13 cellular contexts compared by ENCODE assay signal in genomic region chr22:42642801-42643631, GRCh38. TPM values are rescaled to one million over a fixed set of nuclear protein-coding genes. Genes with fewer than 3 reads are reported as not detected.
DNase-seq lines count a peak whose midpoint lies in the region; ATAC-seq, FAIRE-seq and TF ChIP-seq lines count a peak whose summit lies in the region.
"Had no signal": no experiment of that assay in that cellular context is flagged by ENCODE, and none has a peak within 500 bp of the region (broad histone marks: within the 10 kb centered on the region; RNA-seq: fewer than 3 reads in every experiment).

No MANE protein-coding gene starts in this region.

- WGBS in right cardiac atrium: 59% methylated on average over 12 of the region's 12 CpGs

- peak; percentile 71 for FAIRE-seq in GM12891 (lab: Jason Lieb, UNC)

- H3K4me1 Mint-ChIP-seq in naive thymus-derived CD8-positive, alpha-beta T cell: peaks cover 17 to 62% (median 45%) of the 10 kb centered on the region in 4 donors

- H2AFZ ChIP-seq in OCI-LY1 (ENCODE audit: low read length): no peak overlapping the region

- no peaks in the 10 kb centered on the region for H3K9me3 ChIP-seq in OCI-LY1 (ENCODE audit: low read length)
- no peaks in the 10 kb centered on the region for H3K9me3 ChIP-seq in right cardiac atrium (ENCODE audit: control insufficient read depth, low read length)

- H3K27ac ChIP-seq in OCI-LY1 (ENCODE audit: low read depth, low read length, poor library complexity, severe bottlenecking): peak overlapping the region; percentile 68
- H3K27ac ChIP-seq in right cardiac atrium (ENCODE audit: low read length): peak overlapping the region; percentile 91
- peak overlapping the region in 14 of 21 experiments; percentile 2 to 97 (median 92) for H3K27ac ChIP-seq in skin epidermis

- no peaks in the 10 kb centered on the region for H3K9me2 ChIP-seq in OCI-LY1 (ENCODE audit: low read depth, low read length)

- TF ChIP-seq CTCF in OCI-LY1 (IDR thresholded peaks at IDR 0.05; ENCODE audit: low read length): no peak

- H3K4me1 ChIP-seq in OCI-LY1 (ENCODE audit: insufficient read depth, low read length, severe bottlenecking): peaks cover 55% of the 10 kb centered on the region
- H3K4me1 ChIP-seq in right cardiac atrium (ENCODE audit: control insufficient read depth, insufficient read depth, low read length): peaks cover 33% of the 10 kb centered on the region

- intact Hi-C loops in right cardiac atrium (cut with DNase I): no loop called here

- no peak for ATAC-seq in right cardiac atrium
- no peak for ATAC-seq in HG02885 (IDR thresholded peaks at IDR 0.05; ENCODE audit: poor library complexity, unreplicated experiment)
- ATAC-seq in naive thymus-derived CD8-positive, alpha-beta T cell: no peak

- H3K27ac Mint-ChIP-seq in naive thymus-derived CD8-positive, alpha-beta T cell: peak overlapping the region in 1 of 10 donors; percentile 15

- peaks cover 0 to 2% (median 0%) of the 10 kb centered on the region in 3 donors for H3K36me3 Mint-ChIP-seq in naive thymus-derived CD8-positive, alpha-beta T cell

- no peaks in the 10 kb centered on the region for H3K36me3 ChIP-seq in OCI-LY1 (ENCODE audit: insufficient read depth, low read length)

- H3K4me3 Mint-ChIP-seq in naive thymus-derived CD8-positive, alpha-beta T cell: no peak overlapping the region

- H3K27me3 ChIP-seq in OCI-LY1 (ENCODE audit: insufficient read depth, low read length) (no peaks in the 10 kb centered on the region), right cardiac atrium (ENCODE audit: control insufficient read depth, insufficient read depth) (no peaks in the 10 kb centered on the region)

- H4K20me1 ChIP-seq in OCI-LY1 (ENCODE audit: insufficient read depth, low read length): no peaks in the 10 kb centered on the region

- peak overlapping the region; percentile 11; the same call in 1 of the 2 replicates for H3K4me2 ChIP-seq in OCI-LY1 (ENCODE audit: low read length)

- no peaks in the 10 kb centered on the region for H3K9me3 Mint-ChIP-seq in naive thymus-derived CD8-positive, alpha-beta T cell

- H3K27me3 Mint-ChIP-seq in naive thymus-derived CD8-positive, alpha-beta T cell: no peaks in the 10 kb centered on the region

- DNase-seq in GM12891 (ENCODE audit: insufficient read length, low spot score) (peak; percentile 37), right cardiac atrium (peak in 1 of 3 donors; percentile 1), AG20443 (ENCODE audit: low spot score) (no peak), Ammon's horn (ENCODE audit: low spot score) (no peak)
- no peak for DNase-seq in naive thymus-derived CD8-positive, alpha-beta T cell
- DNase-seq: activated CD4-positive, CD25-positive, alpha-beta regulatory T cell; activated naive CD4-positive, alpha-beta T cell; Calu3; NCI-H1694 treated with DMSO at 0.1 percent for 48 hours; stimulated activated CD4-positive, alpha-beta T cell treated with anti-CD3 and anti-CD28 coated beads, Interleukin-1b, Interleukin-23, amount 100 ng/mL, for 48 hours had no signal

- no peaks in the 10 kb centered on the region for H3K79me2 ChIP-seq in OCI-LY1 (ENCODE audit: insufficient read depth, low read length)

- no peak overlapping the region for H3K4me3 ChIP-seq in OCI-LY1 (ENCODE audit: low read depth, low read length, poor library complexity, severe bottlenecking)
- no peak overlapping the region for H3K4me3 ChIP-seq in right cardiac atrium (ENCODE audit: low read length)
- no peak overlapping the region for H3K4me3 ChIP-seq in skin epidermis

- POLR2A ChIA-PET in naive thymus-derived CD8-positive, alpha-beta T cell (lab: Charles Lee): interaction anchor here (3.4 kb wide), 1 partner anchor 28 kb away, joined by 12 read pairs; the partner anchor contains the start of gene POLDIP3

- no peak overlapping the region; the same call in 1 of the 2 replicates for H3K9ac ChIP-seq in OCI-LY1 (ENCODE audit: low read length)

- H3F3A ChIP-seq in OCI-LY1 (ENCODE audit: insufficient read depth, low read length): no peaks in the 10 kb centered on the region

- TF ChIP-seq POLR2A in GM12891 (IDR thresholded peaks at IDR 0.05; ENCODE audit: low read depth, low read length): no peak

TF ChIP-seq in GM12891, 5 proteins besides CTCF, POLR2A, EP300 and RAD21:
- TF ChIP-seq POLR2AphosphoS5 (IDR thresholded peaks at IDR 0.05; ENCODE audit: low read depth, low read length) (no peak), TAF1 (IDR thresholded peaks at IDR 0.05; ENCODE audit: low read depth, low read length) (no peak), POU2F2 (IDR thresholded peaks at IDR 0.05; ENCODE audit: low read depth, low read length) (no peak), SPI1 (IDR thresholded peaks at IDR 0.05; ENCODE audit: low read depth, low read length) (no peak), PAX5 (IDR thresholded peaks at IDR 0.05; ENCODE audit: insufficient read depth, low read length, severe bottlenecking) (no peak)
TF ChIP-seq in GM12891: peak in this region for 0.

RNA-seq across cellular contexts. Expression of gene ATP5MGL, which starts 2.6 kb away (rescaled TPM):
- polyA plus RNA-seq in GM12891 (2012; ENCODE audit: low read depth, missing spikeins): not detected
- 1 to 10 TPM in 1 of 4 donors, under 1 TPM in 2, not detected in 1; 0.40 to 1.1 (median 0.47) TPM for total RNA-seq in right cardiac atrium
- 0.16 TPM for polyA plus RNA-seq in right cardiac atrium
- total RNA-seq in naive thymus-derived CD8-positive, alpha-beta T cell: 1 to 10 TPM; 2.6 to 3.0 TPM
- under 1 TPM in 1 of 3 donors, not detected in 2; 0.23 TPM for polyA plus RNA-seq in naive thymus-derived CD8-positive, alpha-beta T cell

RNA-seq across cellular contexts. Expression of gene CYB5R3, which starts 6.2 kb away (rescaled TPM):
- 87.7 TPM for polyA plus RNA-seq in GM12891 (2012; ENCODE audit: low read depth, missing spikeins)
- total RNA-seq in right cardiac atrium: 100 to 1,000 TPM; 343 to 487 (median 377) TPM
- polyA plus RNA-seq in right cardiac atrium: 322 TPM
- 10 to 100 TPM; 34.7 to 36.5 TPM for total RNA-seq in naive thymus-derived CD8-positive, alpha-beta T cell
- 10 to 100 TPM; 37.1 to 70.2 (median 37.9) TPM for polyA plus RNA-seq in naive thymus-derived CD8-positive, alpha-beta T cell

RNA-seq across cellular contexts. Expression of gene POLDIP3, which starts 28.3 kb away (rescaled TPM):
- 40.1 TPM for polyA plus RNA-seq in GM12891 (2012; ENCODE audit: low read depth, missing spikeins)
- total RNA-seq in right cardiac atrium: 10 to 100 TPM; 33.2 to 44.7 (median 38.7) TPM
- 20.8 TPM for polyA plus RNA-seq in right cardiac atrium
- total RNA-seq in naive thymus-derived CD8-positive, alpha-beta T cell: 10 to 100 TPM; 81.1 to 85.8 TPM
- polyA plus RNA-seq in naive thymus-derived CD8-positive, alpha-beta T cell: 10 to 100 TPM; 60.7 to 93.6 (median 70.5) TPM

Comparison
In these comparisons a context has a peak if more than half of its experiments do, and no peak if none do; other contexts are left out.
1. RNA of gene CYB5R3, which starts 6.2 kb away (total RNA-seq): 343 to 487 TPM in right cardiac atrium; 34.7 to 36.5 TPM in naive thymus-derived CD8-positive, alpha-beta T cell; every median in the first group is over 4 times any median in the second.
2. Peak in every context shown above with its lines, with median percentiles within 50 percentile points of each other: H3K27ac ChIP-seq.